In genomic region chr17:600576-601301, GRCh38 we compare ENCODE assay signal across 15 cellular contexts.
DNase-seq lines count a peak whose midpoint lies in the region; TF ChIP-seq lines count a peak whose summit lies in the region.
"Had no signal": no experiment of that assay in that cellular context is flagged by ENCODE, and none has a peak within 500 bp of the region (broad histone marks: within the 10 kb centered on the region; RNA-seq: fewer than 3 reads in every experiment).

No MANE protein-coding gene starts in this region.

- 36 to 44% (median 40%) methylated on average over 3 of the region's 3 CpGs for WGBS in adrenal gland, 4 donors
- 65 to 67% methylated on average over 3 of the region's 3 CpGs for WGBS in sigmoid colon, 2 donors

- peak overlapping the region in 3 of 5 donors; percentile 41 to 62 (median 59) for H3K27ac ChIP-seq in adrenal gland
- H3K27ac ChIP-seq in sigmoid colon: peak overlapping the region; percentile 50 to 79 (median 64)
- no peak overlapping the region for H3K27ac ChIP-seq in PC-9
- H3K27ac ChIP-seq in OCI-LY7 (ENCODE audit: low read depth, low read length, poor library complexity, severe bottlenecking): no peak overlapping the region
- H3K27ac ChIP-seq: BLaER1, KMS-11 had no signal

- H3K79me2 ChIP-seq in PC-9 (ENCODE audit: low read depth) (no peaks in the 10 kb centered on the region), OCI-LY7 (ENCODE audit: insufficient read depth, low read depth, low read length) (no peaks in the 10 kb centered on the region)

- BruUV-seq in PC-9 (replicated peaks; lab: Mats Ljungman, UMichigan) (no TSS peak), OCI-LY7 (replicated peaks; lab: Mats Ljungman, UMichigan) (no TSS peak)

- H3K4me1 ChIP-seq in BE2C: peaks cover 34% of the 10 kb centered on the region
- peaks cover 9 to 18% of the 10 kb centered on the region in 2 donors for H3K4me1 ChIP-seq in adrenal gland (replicated peaks in 1 of 2)
- H3K4me1 ChIP-seq in sigmoid colon: peaks cover 0 to 24% (median 23%) of the 10 kb centered on the region in 4 donors
- H3K4me1 ChIP-seq in PC-9 (replicated peaks; ENCODE audit: insufficient read depth): no peaks in the 10 kb centered on the region
- no peaks in the 10 kb centered on the region for H3K4me1 ChIP-seq in OCI-LY7 (ENCODE audit: insufficient read depth, low read length, poor library complexity, severe bottlenecking)
- H3K4me1 ChIP-seq: BLaER1 had no signal

- H3K27me3 ChIP-seq in BE2C (no peaks in the 10 kb centered on the region), adrenal gland (no peaks in the 10 kb centered on the region), sigmoid colon (no peaks in the 10 kb centered on the region), PC-9 (ENCODE audit: insufficient read depth, low read depth) (no peaks in the 10 kb centered on the region)
- H3K27me3 ChIP-seq: BLaER1 had no signal

- peak; percentile 22 for DNase-seq in BE2C
- DNase-seq in adrenal gland: peak in 5 of 7 donors; percentile 35 to 51 (median 39)
- DNase-seq in fibroblast of villous mesenchyme (ENCODE audit: low read depth): peak; percentile 89
- DNase-seq in sigmoid colon: peak; percentile 87
- no peak for DNase-seq in PC-9
- no peak for DNase-seq in OCI-LY7 (ENCODE audit: low spot score)
- no peak for DNase-seq in NCI-H1436 (lab: John Stamatoyannopoulos, UW)
- no peak for DNase-seq in NCI-H2107 treated with DMSO at 0.1 percent for 48 hours (lab: John Stamatoyannopoulos, UW; ENCODE audit: unreplicated experiment)
- DNase-seq: activated naive CD4-positive, alpha-beta T cell treated with anti-CD3 and anti-CD28 coated beads, Interleukin-2, amount 50 U/mL, for 16 hours; H9; NCI-H187; NCI-H510A treated with DMSO at 0.1 percent for 48 hours; occipital lobe had no signal

- no peaks in the 10 kb centered on the region for H3K9me3 ChIP-seq in BE2C
- H3K9me3 ChIP-seq in adrenal gland (replicated peaks in 1 of 3): no peaks in the 10 kb centered on the region
- no peaks in the 10 kb centered on the region for H3K9me3 ChIP-seq in sigmoid colon
- H3K9me3 ChIP-seq in PC-9 (ENCODE audit: insufficient read depth, low read depth): no peaks in the 10 kb centered on the region
- no peaks in the 10 kb centered on the region for H3K9me3 ChIP-seq in OCI-LY7 (ENCODE audit: low read length)
- H3K9me3 ChIP-seq: BLaER1 had no signal

- no peaks in the 10 kb centered on the region for H3F3A ChIP-seq in PC-9 (ENCODE audit: insufficient read depth, low read depth)

- POLR2A ChIA-PET in PC-9 (lab: Charles Lee; ENCODE audit: unreplicated experiment) (no interaction called here), OCI-LY7 (lab: Charles Lee) (no interaction called here)

- H2AFZ ChIP-seq in PC-9: no peak overlapping the region
- H2AFZ ChIP-seq in OCI-LY7 (ENCODE audit: low read length): no peak overlapping the region

- TF ChIP-seq EP300 in sigmoid colon (IDR thresholded peaks at IDR 0.05): no peak

- no peaks in the 10 kb centered on the region for H4K20me1 ChIP-seq in PC-9 (ENCODE audit: insufficient read depth)
- H4K20me1 ChIP-seq in OCI-LY7 (ENCODE audit: insufficient read depth, low read length): no peaks in the 10 kb centered on the region
- H4K20me1 ChIP-seq: BLaER1 had no signal

- intact Hi-C loops in adrenal gland (cut with DNase I): no loop called here
- intact Hi-C loops in sigmoid colon (cut with DNase I): loop anchor here (5.0 kb wide), 1 partner anchor 83 kb away; no protein-coding TSS in a partner anchor
- intact Hi-C loops in PC-9 (cut with micrococcal nuclease; ENCODE audit: unreplicated experiment): no loop called here
- intact Hi-C loops in OCI-LY7 (cut with micrococcal nuclease; ENCODE audit: unreplicated experiment): no loop called here

- TF ChIP-seq POLR2A in adrenal gland (IDR thresholded peaks at IDR 0.05) (no peak), sigmoid colon (IDR thresholded peaks at IDR 0.05) (no peak)

- H3K9me2 ChIP-seq in PC-9 (ENCODE audit: insufficient read depth) (no peaks in the 10 kb centered on the region), OCI-LY7 (ENCODE audit: insufficient read depth, low read length) (no peaks in the 10 kb centered on the region)

- H3K4me3 ChIP-seq in BE2C (ENCODE audit: low read depth, low read length) (peak overlapping the region; percentile 27), adrenal gland (no peak overlapping the region), fibroblast of villous mesenchyme (ENCODE audit: low read depth, low read length) (no peak overlapping the region), sigmoid colon (no peak overlapping the region), PC-9 (no peak overlapping the region), OCI-LY7 (ENCODE audit: low read depth, low read length, poor library complexity, severe bottlenecking) (no peak overlapping the region)
- H3K4me3 ChIP-seq: BLaER1 had no signal

- TF ChIP-seq CTCF in BE2C (IDR thresholded peaks at IDR 0.05; ENCODE audit: low read depth, low read length) (no peak), adrenal gland (IDR thresholded peaks at IDR 0.05) (no peak), fibroblast of villous mesenchyme (IDR thresholded peaks at IDR 0.05; ENCODE audit: insufficient read depth, low read depth, low read length) (no peak), sigmoid colon (IDR thresholded peaks at IDR 0.05) (no peak), PC-9 (conservative IDR thresholded peaks at IDR 0.05) (no peak), OCI-LY7 (conservative IDR thresholded peaks at IDR 0.05; ENCODE audit: low read length) (no peak)

- CTCF ChIA-PET in PC-9 (lab: Charles Lee): no interaction called here
- CTCF ChIA-PET in OCI-LY7 (lab: Charles Lee; ENCODE audit: unreplicated experiment): no interaction called here

- no peaks in the 10 kb centered on the region for H3K36me3 ChIP-seq in BE2C
- H3K36me3 ChIP-seq in adrenal gland (replicated peaks in 1 of 2): no peaks in the 10 kb centered on the region
- peaks cover 0 to under 1% (median 0%) of the 10 kb centered on the region in 4 donors for H3K36me3 ChIP-seq in sigmoid colon
- H3K36me3 ChIP-seq in PC-9 (ENCODE audit: low read depth): 0 out of 2 replicates have a peak, but pooled peaks cover 10% of the 10 kb centered on the region
- 0 out of 2 replicates have a peak, but pooled peaks cover 7% of the 10 kb centered on the region for H3K36me3 ChIP-seq in OCI-LY7 (ENCODE audit: insufficient read depth, low read length)

- no peak overlapping the region for H3K4me2 ChIP-seq in PC-9
- no peak overlapping the region for H3K4me2 ChIP-seq in OCI-LY7 (ENCODE audit: low read length)
- H3K4me2 ChIP-seq: BLaER1, KMS-11 had no signal

Comparison
In these comparisons a context has a peak if more than half of its experiments do, and no peak if none do; other contexts are left out.
1. DNase-seq: peak in BE2C (single experiment), adrenal gland (5 of 7), fibroblast of villous mesenchyme (single experiment) and sigmoid colon (single experiment); none in PC-9 (0 of 2), OCI-LY7 (single experiment), NCI-H1436 (single experiment) and NCI-H2107 treated with DMSO at 0.1 percent for 48 hours (single experiment).
2. H3K27ac ChIP-seq: peak in adrenal gland (3 of 5) and sigmoid colon (4 of 4); none in PC-9 (single experiment) and OCI-LY7 (single experiment).